In genomic region chr10:25436431-25436830, GRCh38 we compare ENCODE assay signal across 3 cellular contexts.
"Had no signal": no experiment of that assay in that cellular context is flagged by ENCODE, and none has a peak within 500 bp of the region (broad histone marks: within the 10 kb centered on the region; RNA-seq: fewer than 3 reads in every experiment).

No MANE protein-coding gene starts in this region.

- DNase-seq: H9, HCEC 1CT, IMR-90 had no signal
